Comparison of ENCODE assay signal across 1 cellular context in genomic region chr19:21851596-21852345, GRCh38.
TF ChIP-seq lines count a peak whose summit lies in the region.

No MANE protein-coding gene starts in this region.

TF ChIP-seq in HEK293, 187 proteins besides CTCF, POLR2A, EP300 and RAD21 (continued from another document):
- TF ChIP-seq ZNF629 (tag by site-specific recombination; IDR thresholded peaks at IDR 0.05) (no peak), YY1 (tag by site-specific recombination; IDR thresholded peaks at IDR 0.05) (peak; percentile 75), MZF1 (tag by site-specific recombination; IDR thresholded peaks at IDR 0.05; ENCODE audit: borderline replicate concordance) (no peak), ZNF266 (tag by site-specific recombination; IDR thresholded peaks at IDR 0.05; ENCODE audit: low read depth) (no peak), ZNF133 (tag by site-specific recombination; IDR thresholded peaks at IDR 0.05) (no peak), ZSCAN30 (tag by site-specific recombination; IDR thresholded peaks at IDR 0.05) (no peak), ZNF404 (tag by site-specific recombination; IDR thresholded peaks at IDR 0.05) (no peak), SP2 (tag by site-specific recombination; IDR thresholded peaks at IDR 0.05) (peak; percentile 88), TSHZ1 (tag by site-specific recombination; IDR thresholded peaks at IDR 0.05; ENCODE audit: borderline replicate concordance) (no peak), OVOL3 (tag by site-specific recombination; IDR thresholded peaks at IDR 0.05) (no peak), ZNF707 (tag by site-specific recombination; IDR thresholded peaks at IDR 0.05) (no peak), ZNF335 (tag by site-specific recombination; conservative IDR thresholded peaks at IDR 0.05) (peak; percentile 64), PBX3 (CRISPR knock-in tag; IDR thresholded peaks at IDR 0.05) (no peak), ZNF202 (tag by site-specific recombination; IDR thresholded peaks at IDR 0.05; ENCODE audit: borderline replicate concordance) (no peak), ZNF221 (tag by site-specific recombination; IDR thresholded peaks at IDR 0.05; ENCODE audit: borderline replicate concordance) (no peak), ZBTB1 (tag by site-specific recombination; IDR thresholded peaks at IDR 0.05) (no peak), ZNF140 (tag by site-specific recombination; IDR thresholded peaks at IDR 0.05) (no peak), ZFP41 (tag by site-specific recombination; IDR thresholded peaks at IDR 0.05; ENCODE audit: borderline replicate concordance) (no peak), KLF10 (tag by site-specific recombination; IDR thresholded peaks at IDR 0.05) (peak; percentile 84), ZBTB17 (tag by site-specific recombination; IDR thresholded peaks at IDR 0.05) (peak; percentile 73; the same call in 1 of the 2 replicates), ZBTB20 (tag by site-specific recombination; IDR thresholded peaks at IDR 0.05) (peak; percentile 82), ZBTB11 (tag by site-specific recombination; conservative IDR thresholded peaks at IDR 0.05; ENCODE audit: low read depth) (no peak), SCRT2 (tag by site-specific recombination; IDR thresholded peaks at IDR 0.05) (no peak), ZBTB21 (tag by site-specific recombination; IDR thresholded peaks at IDR 0.05) (no peak), AEBP2 (tag by site-specific recombination; IDR thresholded peaks at IDR 0.05; ENCODE audit: borderline replicate concordance) (no peak), KLF7 (tag by site-specific recombination; IDR thresholded peaks at IDR 0.05; ENCODE audit: borderline replicate concordance) (no peak), SP3 (tag by site-specific recombination; IDR thresholded peaks at IDR 0.05) (peak; percentile 48), ZNF24 (tag by site-specific recombination; IDR thresholded peaks at IDR 0.05) (no peak), TCF7L2 (IDR thresholded peaks at IDR 0.05; ENCODE audit: borderline replicate concordance, low read depth, low read length) (no peak), KLF8 (tag by site-specific recombination; IDR thresholded peaks at IDR 0.05) (peak; percentile 66; the same call in 1 of the 2 replicates), ZNF585B (tag by site-specific recombination; IDR thresholded peaks at IDR 0.05) (no peak), ZNF76 (tag by site-specific recombination; IDR thresholded peaks at IDR 0.05; ENCODE audit: borderline replicate concordance, low read depth) (no peak), WT1 (tag by site-specific recombination; IDR thresholded peaks at IDR 0.05) (no peak), BCL11B (tag by site-specific recombination; IDR thresholded peaks at IDR 0.05; ENCODE audit: low read depth) (no peak), ZNF473 (tag by site-specific recombination; IDR thresholded peaks at IDR 0.05) (no peak), ZNF791 (tag by site-specific recombination; IDR thresholded peaks at IDR 0.05) (no peak), IKZF3 (tag by site-specific recombination; IDR thresholded peaks at IDR 0.05) (peak; percentile 79), ZFP69B (tag by site-specific recombination; IDR thresholded peaks at IDR 0.05) (peak; percentile 45; the same call in 1 of the 2 replicates), ZXDB (tag by site-specific recombination; IDR thresholded peaks at IDR 0.05) (peak; percentile 59), YY2 (tag by site-specific recombination; IDR thresholded peaks at IDR 0.05) (0 out of 2 replicates have a peak, but pooled peaks have one; percentile 30), ZNF416 (tag by site-specific recombination; IDR thresholded peaks at IDR 0.05) (no peak), ZNF23 (tag by site-specific recombination; IDR thresholded peaks at IDR 0.05; ENCODE audit: borderline replicate concordance) (no peak), PRDM6 (tag by site-specific recombination; IDR thresholded peaks at IDR 0.05) (no peak), ZNF704 (tag by site-specific recombination; IDR thresholded peaks at IDR 0.05) (no peak), ZNF660 (tag by site-specific recombination; IDR thresholded peaks at IDR 0.05) (no peak), ZSCAN5A (tag by site-specific recombination; IDR thresholded peaks at IDR 0.05) (no peak), ZNF433 (tag by site-specific recombination; IDR thresholded peaks at IDR 0.05; ENCODE audit: low read depth) (no peak), ZNF37A (tag by site-specific recombination; IDR thresholded peaks at IDR 0.05) (no peak), ZNF747 (tag by site-specific recombination; IDR thresholded peaks at IDR 0.05) (no peak), ZNF561 (tag by site-specific recombination; IDR thresholded peaks at IDR 0.05; ENCODE audit: borderline replicate concordance) (peak; percentile 43; the same call in 1 of the 2 replicates), ZNF280D (tag by site-specific recombination; IDR thresholded peaks at IDR 0.05) (peak; percentile 26; the same call in 1 of the 2 replicates)
